ENCODE assay signal across 8 cellular contexts in genomic region chr20:44532248-44532980, GRCh38. TPM values are rescaled to one million over a fixed set of nuclear protein-coding genes. Genes with fewer than 3 reads are reported as not detected.
A peak's percentile ranks its signal among the peaks of the same experiment; 100 is the strongest.
DNase-seq lines count a peak whose midpoint lies in the region; ATAC-seq and TF ChIP-seq lines count a peak whose summit lies in the region.

No MANE protein-coding gene starts in this region.

- TF ChIP-seq CTCF in lower lobe of right lung (IDR thresholded peaks at IDR 0.05) (no peak), vagina (IDR thresholded peaks at IDR 0.05) (no peak)

- ATAC-seq in activated naive CD4-positive, alpha-beta T cell treated with anti-CD3 and anti-CD28 coated beads, Interleukin-2, amount 50 U/mL, for 72 hours: peak; percentile 2 to 12
- ATAC-seq in lower lobe of right lung (peak in 1 of 2 donors; percentile 7), HG03175 (IDR thresholded peaks at IDR 0.05; ENCODE audit: unreplicated experiment) (no peak)

- no peaks in the 10 kb centered on the region for H3K9me3 Mint-ChIP-seq in activated naive CD4-positive, alpha-beta T cell treated with anti-CD3 and anti-CD28 coated beads, Interleukin-2, amount 50 U/mL, for 72 hours
- H3K9me3 Mint-ChIP-seq in activated naive CD4-positive, alpha-beta T cell treated with anti-CD3 and anti-CD28 coated beads, Interleukin-2, amount 10 ng/mL, durations not matched to agents 7 days and 5 days: no peaks in the 10 kb centered on the region

- H3K27me3 ChIP-seq in lower lobe of right lung (ENCODE audit: low read depth): no peaks in the 10 kb centered on the region
- no peaks in the 10 kb centered on the region for H3K27me3 ChIP-seq in vagina

- peaks cover 9% of the 10 kb centered on the region for H3K4me1 Mint-ChIP-seq in activated naive CD4-positive, alpha-beta T cell treated with anti-CD3 and anti-CD28 coated beads, Interleukin-2, amount 10 ng/mL, durations not matched to agents 7 days and 5 days

- H3K27ac ChIP-seq in lower lobe of right lung: peak overlapping the region; percentile 82
- peak overlapping the region; percentile 86 for H3K27ac ChIP-seq in vagina

- no peaks in the 10 kb centered on the region for H3K9me3 ChIP-seq in lower lobe of right lung
- no peaks in the 10 kb centered on the region for H3K9me3 ChIP-seq in vagina

- no peak for DNase-seq in activated naive CD4-positive, alpha-beta T cell treated with anti-CD3 and anti-CD28 coated beads, Interleukin-2, amount 50 U/mL, for 72 hours (ENCODE audit: low spot score in 2 of 2)
- no peak for DNase-seq in activated naive CD4-positive, alpha-beta T cell treated with anti-CD3 and anti-CD28 coated beads, Interleukin-2, amount 10 ng/mL, durations not matched to agents 7 days and 5 days
- DNase-seq in cerebellar cortex (ENCODE audit: low spot score): peak; percentile 34
- no peak for DNase-seq in lower lobe of right lung
- no peak for DNase-seq in vagina (ENCODE audit: extremely low spot score in 2 of 2)
- no peak for DNase-seq in stimulated activated CD4-positive, alpha-beta T cell treated with anti-CD3 and anti-CD28 coated beads, Interleukin-4, amount 100 ng/mL, for 1 hour
- no peak for DNase-seq in NCI-H187 (lab: John Stamatoyannopoulos, UW)

- H3K27ac Mint-ChIP-seq in activated naive CD4-positive, alpha-beta T cell treated with anti-CD3 and anti-CD28 coated beads, Interleukin-2, amount 50 U/mL, for 72 hours: no peak overlapping the region
- no peak overlapping the region for H3K27ac Mint-ChIP-seq in activated naive CD4-positive, alpha-beta T cell treated with anti-CD3 and anti-CD28 coated beads, Interleukin-2, amount 10 ng/mL, durations not matched to agents 7 days and 5 days

- peak overlapping the region; percentile 89 for H3K4me3 ChIP-seq in lower lobe of right lung
- peak overlapping the region; percentile 75 to 83 for H3K4me3 ChIP-seq in vagina

- H3K27me3 Mint-ChIP-seq in activated naive CD4-positive, alpha-beta T cell treated with anti-CD3 and anti-CD28 coated beads, Interleukin-2, amount 10 ng/mL, durations not matched to agents 7 days and 5 days: peaks cover 23% of the 10 kb centered on the region

- H3K36me3 ChIP-seq in lower lobe of right lung: no peaks in the 10 kb centered on the region
- no peaks in the 10 kb centered on the region for H3K36me3 ChIP-seq in vagina

- H3K4me1 ChIP-seq in lower lobe of right lung (peaks cover 16% of the 10 kb centered on the region), vagina (peaks cover 28% of the 10 kb centered on the region)

- intact Hi-C loops in lower lobe of right lung (cut with DNase I) (no loop called here), vagina (cut with DNase I) (loop anchor here (5.0 kb wide), 2 partner anchors 70 to 85 kb away; no protein-coding TSS in a partner anchor)

- TF ChIP-seq POLR2A in vagina (IDR thresholded peaks at IDR 0.05): no peak

- no peaks in the 10 kb centered on the region for H3K36me3 Mint-ChIP-seq in activated naive CD4-positive, alpha-beta T cell treated with anti-CD3 and anti-CD28 coated beads, Interleukin-2, amount 50 U/mL, for 72 hours
- H3K36me3 Mint-ChIP-seq in activated naive CD4-positive, alpha-beta T cell treated with anti-CD3 and anti-CD28 coated beads, Interleukin-2, amount 10 ng/mL, durations not matched to agents 7 days and 5 days: no peaks in the 10 kb centered on the region

- no peak overlapping the region for H3K4me3 Mint-ChIP-seq in activated naive CD4-positive, alpha-beta T cell treated with anti-CD3 and anti-CD28 coated beads, Interleukin-2, amount 10 ng/mL, durations not matched to agents 7 days and 5 days

- CTCF ChIA-PET in activated naive CD4-positive, alpha-beta T cell treated with anti-CD3 and anti-CD28 coated beads, Interleukin-2, amount 10 ng/mL, durations not matched to agents 7 days and 5 days (lab: Charles Lee): interaction anchor here (0.8 kb wide), 1 partner anchor 78 kb away, joined by 3 read pairs; no protein-coding TSS in a partner anchor

RNA-seq across cellular contexts. Expression of gene SERINC3, which starts 10.5 kb away (rescaled TPM):
- 10 to 100 TPM; 58.2 to 59.8 TPM for total RNA-seq in activated naive CD4-positive, alpha-beta T cell treated with anti-CD3 and anti-CD28 coated beads, Interleukin-2, amount 50 U/mL, for 72 hours
- 133 TPM for total RNA-seq in lower lobe of right lung
- total RNA-seq in vagina: 77.3 TPM

RNA-seq across cellular contexts. Expression of gene PKIG, which starts 50.0 kb away (rescaled TPM):
- 10 to 100 TPM in 1 of 2 donors, 1 to 10 TPM in 1; 2.0 to 10.5 TPM for total RNA-seq in activated naive CD4-positive, alpha-beta T cell treated with anti-CD3 and anti-CD28 coated beads, Interleukin-2, amount 50 U/mL, for 72 hours
- 61.6 TPM for total RNA-seq in lower lobe of right lung
- total RNA-seq in vagina: 146 TPM

RNA-seq across cellular contexts. Expression of gene TTPAL, which starts 56.7 kb away (rescaled TPM):
- 10 to 100 TPM in 1 of 2 donors, 1 to 10 TPM in 1; 7.5 to 15.4 TPM for total RNA-seq in activated naive CD4-positive, alpha-beta T cell treated with anti-CD3 and anti-CD28 coated beads, Interleukin-2, amount 50 U/mL, for 72 hours
- total RNA-seq in lower lobe of right lung (9.6 TPM), vagina (16.0 TPM)
